1 cellular context compared by ENCODE assay signal in the genomic region with DNA sequence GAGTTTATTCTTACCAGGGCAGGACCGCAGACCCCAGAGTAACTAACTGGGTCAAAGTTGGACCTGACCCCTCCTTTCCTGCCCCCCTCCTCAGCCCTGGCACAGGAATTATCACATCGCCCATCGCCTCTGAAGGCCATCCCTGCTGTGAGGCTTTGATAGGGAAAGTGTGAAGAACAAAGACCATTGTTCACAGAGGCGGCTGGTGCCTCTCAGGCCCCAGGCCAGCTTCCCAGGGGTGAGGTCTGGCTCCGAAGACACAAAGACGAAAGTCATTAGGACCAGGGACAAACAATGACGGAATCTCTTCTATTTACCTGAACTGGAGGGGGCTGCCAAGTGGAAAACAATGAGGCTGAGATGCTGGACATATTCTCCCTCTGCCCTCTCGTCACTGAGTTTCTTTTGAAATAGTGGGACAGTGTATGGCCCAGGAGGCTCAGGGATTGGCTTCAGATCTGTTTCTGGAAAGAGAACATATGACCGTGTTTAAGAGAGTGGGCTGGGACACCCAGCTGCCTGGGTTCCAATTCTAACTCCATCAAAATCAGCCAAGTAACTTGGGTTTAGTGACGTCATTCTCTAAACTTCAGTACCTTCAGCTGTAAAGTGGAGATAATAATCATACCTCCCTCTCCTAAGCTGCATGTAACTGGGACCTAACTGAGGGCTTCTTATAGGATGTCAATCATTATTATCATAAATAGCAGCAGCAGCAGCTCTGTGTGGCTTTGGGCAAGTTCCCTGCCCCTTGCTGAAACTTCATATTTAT.
TF ChIP-seq lines count a peak whose summit lies in the region.

No MANE protein-coding gene starts in this region.

TF ChIP-seq in WTC11, 78 proteins besides CTCF, POLR2A, EP300 and RAD21 (continued from another document and continues in another):
- TF ChIP-seq, protein P1, sequence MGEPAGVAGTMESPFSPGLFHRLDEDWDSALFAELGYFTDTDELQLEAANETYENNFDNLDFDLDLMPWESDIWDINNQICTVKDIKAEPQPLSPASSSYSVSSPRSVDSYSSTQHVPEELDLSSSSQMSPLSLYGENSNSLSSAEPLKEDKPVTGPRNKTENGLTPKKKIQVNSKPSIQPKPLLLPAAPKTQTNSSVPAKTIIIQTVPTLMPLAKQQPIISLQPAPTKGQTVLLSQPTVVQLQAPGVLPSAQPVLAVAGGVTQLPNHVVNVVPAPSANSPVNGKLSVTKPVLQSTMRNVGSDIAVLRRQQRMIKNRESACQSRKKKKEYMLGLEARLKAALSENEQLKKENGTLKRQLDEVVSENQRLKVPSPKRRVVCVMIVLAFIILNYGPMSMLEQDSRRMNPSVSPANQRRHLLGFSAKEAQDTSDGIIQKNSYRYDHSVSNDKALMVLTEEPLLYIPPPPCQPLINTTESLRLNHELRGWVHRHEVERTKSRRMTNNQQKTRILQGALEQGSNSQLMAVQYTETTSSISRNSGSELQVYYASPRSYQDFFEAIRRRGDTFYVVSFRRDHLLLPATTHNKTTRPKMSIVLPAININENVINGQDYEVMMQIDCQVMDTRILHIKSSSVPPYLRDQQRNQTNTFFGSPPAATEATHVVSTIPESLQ (CRISPR knock-in tag; IDR thresholded peaks at IDR 0.05) = no peak
- TF ChIP-seq SMAD4 (CRISPR knock-in tag; IDR thresholded peaks at IDR 0.05) = peak; percentile 37; the same call in 1 of the 2 replicates
- TF ChIP-seq, protein P2, sequence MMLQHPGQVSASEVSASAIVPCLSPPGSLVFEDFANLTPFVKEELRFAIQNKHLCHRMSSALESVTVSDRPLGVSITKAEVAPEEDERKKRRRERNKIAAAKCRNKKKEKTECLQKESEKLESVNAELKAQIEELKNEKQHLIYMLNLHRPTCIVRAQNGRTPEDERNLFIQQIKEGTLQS (CRISPR knock-in tag; conservative IDR thresholded peaks at IDR 0.05) = no peak
- TF ChIP-seq, protein P3, sequence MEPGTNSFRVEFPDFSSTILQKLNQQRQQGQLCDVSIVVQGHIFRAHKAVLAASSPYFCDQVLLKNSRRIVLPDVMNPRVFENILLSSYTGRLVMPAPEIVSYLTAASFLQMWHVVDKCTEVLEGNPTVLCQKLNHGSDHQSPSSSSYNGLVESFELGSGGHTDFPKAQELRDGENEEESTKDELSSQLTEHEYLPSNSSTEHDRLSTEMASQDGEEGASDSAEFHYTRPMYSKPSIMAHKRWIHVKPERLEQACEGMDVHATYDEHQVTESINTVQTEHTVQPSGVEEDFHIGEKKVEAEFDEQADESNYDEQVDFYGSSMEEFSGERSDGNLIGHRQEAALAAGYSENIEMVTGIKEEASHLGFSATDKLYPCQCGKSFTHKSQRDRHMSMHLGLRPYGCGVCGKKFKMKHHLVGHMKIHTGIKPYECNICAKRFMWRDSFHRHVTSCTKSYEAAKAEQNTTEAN (CRISPR knock-in tag; IDR thresholded peaks at IDR 0.05) = peak; percentile 84; the same call in 1 of the 2 replicates
- TF ChIP-seq, protein P4, sequence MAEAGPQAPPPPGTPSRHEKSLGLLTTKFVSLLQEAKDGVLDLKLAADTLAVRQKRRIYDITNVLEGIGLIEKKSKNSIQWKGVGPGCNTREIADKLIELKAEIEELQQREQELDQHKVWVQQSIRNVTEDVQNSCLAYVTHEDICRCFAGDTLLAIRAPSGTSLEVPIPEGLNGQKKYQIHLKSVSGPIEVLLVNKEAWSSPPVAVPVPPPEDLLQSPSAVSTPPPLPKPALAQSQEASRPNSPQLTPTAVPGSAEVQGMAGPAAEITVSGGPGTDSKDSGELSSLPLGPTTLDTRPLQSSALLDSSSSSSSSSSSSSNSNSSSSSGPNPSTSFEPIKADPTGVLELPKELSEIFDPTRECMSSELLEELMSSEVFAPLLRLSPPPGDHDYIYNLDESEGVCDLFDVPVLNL (CRISPR knock-in tag; IDR thresholded peaks at IDR 0.05; ENCODE audit: borderline replicate concordance, low read depth) = no peak
- TF ChIP-seq, protein P5, sequence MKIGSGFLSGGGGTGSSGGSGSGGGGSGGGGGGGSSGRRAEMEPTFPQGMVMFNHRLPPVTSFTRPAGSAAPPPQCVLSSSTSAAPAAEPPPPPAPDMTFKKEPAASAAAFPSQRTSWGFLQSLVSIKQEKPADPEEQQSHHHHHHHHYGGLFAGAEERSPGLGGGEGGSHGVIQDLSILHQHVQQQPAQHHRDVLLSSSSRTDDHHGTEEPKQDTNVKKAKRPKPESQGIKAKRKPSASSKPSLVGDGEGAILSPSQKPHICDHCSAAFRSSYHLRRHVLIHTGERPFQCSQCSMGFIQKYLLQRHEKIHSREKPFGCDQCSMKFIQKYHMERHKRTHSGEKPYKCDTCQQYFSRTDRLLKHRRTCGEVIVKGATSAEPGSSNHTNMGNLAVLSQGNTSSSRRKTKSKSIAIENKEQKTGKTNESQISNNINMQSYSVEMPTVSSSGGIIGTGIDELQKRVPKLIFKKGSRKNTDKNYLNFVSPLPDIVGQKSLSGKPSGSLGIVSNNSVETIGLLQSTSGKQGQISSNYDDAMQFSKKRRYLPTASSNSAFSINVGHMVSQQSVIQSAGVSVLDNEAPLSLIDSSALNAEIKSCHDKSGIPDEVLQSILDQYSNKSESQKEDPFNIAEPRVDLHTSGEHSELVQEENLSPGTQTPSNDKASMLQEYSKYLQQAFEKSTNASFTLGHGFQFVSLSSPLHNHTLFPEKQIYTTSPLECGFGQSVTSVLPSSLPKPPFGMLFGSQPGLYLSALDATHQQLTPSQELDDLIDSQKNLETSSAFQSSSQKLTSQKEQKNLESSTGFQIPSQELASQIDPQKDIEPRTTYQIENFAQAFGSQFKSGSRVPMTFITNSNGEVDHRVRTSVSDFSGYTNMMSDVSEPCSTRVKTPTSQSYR (CRISPR knock-in tag; IDR thresholded peaks at IDR 0.05) = 0 out of 2 replicates have a peak, but pooled peaks have one; percentile 58
- no peak for TF ChIP-seq OVOL2 (CRISPR knock-in tag; IDR thresholded peaks at IDR 0.05; ENCODE audit: borderline replicate concordance)
- TF ChIP-seq IRF2 (CRISPR knock-in tag; IDR thresholded peaks at IDR 0.05; ENCODE audit: borderline replicate concordance, low read depth) = no peak
- TF ChIP-seq, protein P6, sequence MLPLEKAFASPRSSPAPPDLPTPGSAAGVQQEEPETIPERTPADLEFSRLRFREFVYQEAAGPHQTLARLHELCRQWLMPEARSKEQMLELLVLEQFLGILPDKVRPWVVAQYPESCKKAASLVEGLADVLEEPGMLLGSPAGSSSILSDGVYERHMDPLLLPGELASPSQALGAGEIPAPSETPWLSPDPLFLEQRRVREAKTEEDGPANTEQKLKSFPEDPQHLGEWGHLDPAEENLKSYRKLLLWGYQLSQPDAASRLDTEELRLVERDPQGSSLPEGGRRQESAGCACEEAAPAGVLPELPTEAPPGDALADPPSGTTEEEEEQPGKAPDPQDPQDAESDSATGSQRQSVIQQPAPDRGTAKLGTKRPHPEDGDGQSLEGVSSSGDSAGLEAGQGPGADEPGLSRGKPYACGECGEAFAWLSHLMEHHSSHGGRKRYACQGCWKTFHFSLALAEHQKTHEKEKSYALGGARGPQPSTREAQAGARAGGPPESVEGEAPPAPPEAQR (CRISPR knock-in tag; IDR thresholded peaks at IDR 0.05) = no peak
- TF ChIP-seq, protein P7, sequence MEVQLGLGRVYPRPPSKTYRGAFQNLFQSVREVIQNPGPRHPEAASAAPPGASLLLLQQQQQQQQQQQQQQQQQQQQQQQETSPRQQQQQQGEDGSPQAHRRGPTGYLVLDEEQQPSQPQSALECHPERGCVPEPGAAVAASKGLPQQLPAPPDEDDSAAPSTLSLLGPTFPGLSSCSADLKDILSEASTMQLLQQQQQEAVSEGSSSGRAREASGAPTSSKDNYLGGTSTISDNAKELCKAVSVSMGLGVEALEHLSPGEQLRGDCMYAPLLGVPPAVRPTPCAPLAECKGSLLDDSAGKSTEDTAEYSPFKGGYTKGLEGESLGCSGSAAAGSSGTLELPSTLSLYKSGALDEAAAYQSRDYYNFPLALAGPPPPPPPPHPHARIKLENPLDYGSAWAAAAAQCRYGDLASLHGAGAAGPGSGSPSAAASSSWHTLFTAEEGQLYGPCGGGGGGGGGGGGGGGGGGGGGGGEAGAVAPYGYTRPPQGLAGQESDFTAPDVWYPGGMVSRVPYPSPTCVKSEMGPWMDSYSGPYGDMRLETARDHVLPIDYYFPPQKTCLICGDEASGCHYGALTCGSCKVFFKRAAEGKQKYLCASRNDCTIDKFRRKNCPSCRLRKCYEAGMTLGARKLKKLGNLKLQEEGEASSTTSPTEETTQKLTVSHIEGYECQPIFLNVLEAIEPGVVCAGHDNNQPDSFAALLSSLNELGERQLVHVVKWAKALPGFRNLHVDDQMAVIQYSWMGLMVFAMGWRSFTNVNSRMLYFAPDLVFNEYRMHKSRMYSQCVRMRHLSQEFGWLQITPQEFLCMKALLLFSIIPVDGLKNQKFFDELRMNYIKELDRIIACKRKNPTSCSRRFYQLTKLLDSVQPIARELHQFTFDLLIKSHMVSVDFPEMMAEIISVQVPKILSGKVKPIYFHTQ (CRISPR knock-in tag; IDR thresholded peaks at IDR 0.05) = peak; percentile 67; the same call in 1 of the 2 replicates
- TF ChIP-seq, protein P8, sequence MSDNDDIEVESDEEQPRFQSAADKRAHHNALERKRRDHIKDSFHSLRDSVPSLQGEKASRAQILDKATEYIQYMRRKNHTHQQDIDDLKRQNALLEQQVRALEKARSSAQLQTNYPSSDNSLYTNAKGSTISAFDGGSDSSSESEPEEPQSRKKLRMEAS (CRISPR knock-in tag; IDR thresholded peaks at IDR 0.05) = no peak; the same call in 1 of the 2 replicates
- no peak for TF ChIP-seq ZNF671 (CRISPR knock-in tag; IDR thresholded peaks at IDR 0.05)
- TF ChIP-seq, protein P9, sequence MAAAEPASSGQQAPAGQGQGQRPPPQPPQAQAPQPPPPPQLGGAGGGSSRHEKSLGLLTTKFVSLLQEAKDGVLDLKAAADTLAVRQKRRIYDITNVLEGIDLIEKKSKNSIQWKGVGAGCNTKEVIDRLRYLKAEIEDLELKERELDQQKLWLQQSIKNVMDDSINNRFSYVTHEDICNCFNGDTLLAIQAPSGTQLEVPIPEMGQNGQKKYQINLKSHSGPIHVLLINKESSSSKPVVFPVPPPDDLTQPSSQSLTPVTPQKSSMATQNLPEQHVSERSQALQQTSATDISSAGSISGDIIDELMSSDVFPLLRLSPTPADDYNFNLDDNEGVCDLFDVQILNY (CRISPR knock-in tag; IDR thresholded peaks at IDR 0.05) = no peak
- TF ChIP-seq TCF7 (CRISPR knock-in tag; IDR thresholded peaks at IDR 0.05; ENCODE audit: low read depth) = no peak
- TF ChIP-seq JUN (CRISPR knock-in tag; IDR thresholded peaks at IDR 0.05) = no peak
- TF ChIP-seq, protein P10, sequence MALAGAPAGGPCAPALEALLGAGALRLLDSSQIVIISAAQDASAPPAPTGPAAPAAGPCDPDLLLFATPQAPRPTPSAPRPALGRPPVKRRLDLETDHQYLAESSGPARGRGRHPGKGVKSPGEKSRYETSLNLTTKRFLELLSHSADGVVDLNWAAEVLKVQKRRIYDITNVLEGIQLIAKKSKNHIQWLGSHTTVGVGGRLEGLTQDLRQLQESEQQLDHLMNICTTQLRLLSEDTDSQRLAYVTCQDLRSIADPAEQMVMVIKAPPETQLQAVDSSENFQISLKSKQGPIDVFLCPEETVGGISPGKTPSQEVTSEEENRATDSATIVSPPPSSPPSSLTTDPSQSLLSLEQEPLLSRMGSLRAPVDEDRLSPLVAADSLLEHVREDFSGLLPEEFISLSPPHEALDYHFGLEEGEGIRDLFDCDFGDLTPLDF (CRISPR knock-in tag; IDR thresholded peaks at IDR 0.05) = no peak
- no peak for TF ChIP-seq GTF2I (CRISPR knock-in tag; conservative IDR thresholded peaks at IDR 0.05)
- no peak for TF ChIP-seq NFE2L1 (CRISPR knock-in tag; IDR thresholded peaks at IDR 0.05)
- TF ChIP-seq, protein P11, sequence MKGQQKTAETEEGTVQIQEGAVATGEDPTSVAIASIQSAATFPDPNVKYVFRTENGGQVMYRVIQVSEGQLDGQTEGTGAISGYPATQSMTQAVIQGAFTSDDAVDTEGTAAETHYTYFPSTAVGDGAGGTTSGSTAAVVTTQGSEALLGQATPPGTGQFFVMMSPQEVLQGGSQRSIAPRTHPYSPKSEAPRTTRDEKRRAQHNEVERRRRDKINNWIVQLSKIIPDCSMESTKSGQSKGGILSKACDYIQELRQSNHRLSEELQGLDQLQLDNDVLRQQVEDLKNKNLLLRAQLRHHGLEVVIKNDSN (CRISPR knock-in tag; IDR thresholded peaks at IDR 0.05) = no peak
- 0 out of 2 replicates have a peak, but pooled peaks have one; percentile 17 for TF ChIP-seq CREM (CRISPR knock-in tag; IDR thresholded peaks at IDR 0.05)
- TF ChIP-seq TEAD1 (CRISPR knock-in tag; IDR thresholded peaks at IDR 0.05) = peak; percentile 90; the same call in 1 of the 2 replicates
- TF ChIP-seq NR3C1 (CRISPR knock-in tag; conservative IDR thresholded peaks at IDR 0.05; ENCODE audit: low read depth) = no peak
- TF ChIP-seq SOX15 (CRISPR knock-in tag; IDR thresholded peaks at IDR 0.05) = no peak
- TF ChIP-seq, protein P12, sequence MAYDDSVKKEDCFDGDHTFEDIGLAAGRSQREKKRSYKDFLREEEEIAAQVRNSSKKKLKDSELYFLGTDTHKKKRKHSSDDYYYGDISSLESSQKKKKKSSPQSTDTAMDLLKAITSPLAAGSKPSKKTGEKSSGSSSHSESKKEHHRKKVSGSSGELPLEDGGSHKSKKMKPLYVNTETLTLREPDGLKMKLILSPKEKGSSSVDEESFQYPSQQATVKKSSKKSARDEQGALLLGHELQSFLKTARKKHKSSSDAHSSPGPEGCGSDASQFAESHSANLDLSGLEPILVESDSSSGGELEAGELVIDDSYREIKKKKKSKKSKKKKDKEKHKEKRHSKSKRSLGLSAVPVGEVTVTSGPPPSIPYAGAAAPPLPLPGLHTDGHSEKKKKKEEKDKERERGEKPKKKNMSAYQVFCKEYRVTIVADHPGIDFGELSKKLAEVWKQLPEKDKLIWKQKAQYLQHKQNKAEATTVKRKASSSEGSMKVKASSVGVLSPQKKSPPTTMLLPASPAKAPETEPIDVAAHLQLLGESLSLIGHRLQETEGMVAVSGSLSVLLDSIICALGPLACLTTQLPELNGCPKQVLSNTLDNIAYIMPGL (CRISPR knock-in tag; IDR thresholded peaks at IDR 0.05) = no peak
- peak; percentile 51; the same call in 1 of the 2 replicates for TF ChIP-seq ZBTB21 (CRISPR knock-in tag; IDR thresholded peaks at IDR 0.05; ENCODE audit: borderline replicate concordance)
- TF ChIP-seq, protein P13, sequence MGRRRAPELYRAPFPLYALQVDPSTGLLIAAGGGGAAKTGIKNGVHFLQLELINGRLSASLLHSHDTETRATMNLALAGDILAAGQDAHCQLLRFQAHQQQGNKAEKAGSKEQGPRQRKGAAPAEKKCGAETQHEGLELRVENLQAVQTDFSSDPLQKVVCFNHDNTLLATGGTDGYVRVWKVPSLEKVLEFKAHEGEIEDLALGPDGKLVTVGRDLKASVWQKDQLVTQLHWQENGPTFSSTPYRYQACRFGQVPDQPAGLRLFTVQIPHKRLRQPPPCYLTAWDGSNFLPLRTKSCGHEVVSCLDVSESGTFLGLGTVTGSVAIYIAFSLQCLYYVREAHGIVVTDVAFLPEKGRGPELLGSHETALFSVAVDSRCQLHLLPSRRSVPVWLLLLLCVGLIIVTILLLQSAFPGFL (CRISPR knock-in tag; IDR thresholded peaks at IDR 0.05; ENCODE audit: borderline replicate concordance) = no peak
- TF ChIP-seq NR1H2 (CRISPR knock-in tag; IDR thresholded peaks at IDR 0.05) = no peak
- no peak for TF ChIP-seq ZNF396 (CRISPR knock-in tag; IDR thresholded peaks at IDR 0.05; ENCODE audit: borderline replicate concordance)
- TF ChIP-seq KAT7 (CRISPR knock-in tag; IDR thresholded peaks at IDR 0.05; ENCODE audit: borderline replicate concordance) = no peak
- TF ChIP-seq ZNF423 (CRISPR knock-in tag; IDR thresholded peaks at IDR 0.05) = peak; percentile 77
- TF ChIP-seq TP53 (CRISPR knock-in tag; IDR thresholded peaks at IDR 0.05) = no peak
- TF ChIP-seq, protein P14, sequence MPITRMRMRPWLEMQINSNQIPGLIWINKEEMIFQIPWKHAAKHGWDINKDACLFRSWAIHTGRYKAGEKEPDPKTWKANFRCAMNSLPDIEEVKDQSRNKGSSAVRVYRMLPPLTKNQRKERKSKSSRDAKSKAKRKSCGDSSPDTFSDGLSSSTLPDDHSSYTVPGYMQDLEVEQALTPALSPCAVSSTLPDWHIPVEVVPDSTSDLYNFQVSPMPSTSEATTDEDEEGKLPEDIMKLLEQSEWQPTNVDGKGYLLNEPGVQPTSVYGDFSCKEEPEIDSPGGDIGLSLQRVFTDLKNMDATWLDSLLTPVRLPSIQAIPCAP (CRISPR knock-in tag; IDR thresholded peaks at IDR 0.05) = no peak
- TF ChIP-seq MYBL2 (CRISPR knock-in tag; IDR thresholded peaks at IDR 0.05) = peak; percentile 36; the same call in 1 of the 2 replicates
- no peak for TF ChIP-seq ZNF138 (CRISPR knock-in tag; conservative IDR thresholded peaks at IDR 0.05)
